ENCODE assay signal across 2 cellular contexts in genomic region chr6:3272911-3273547, GRCh38.
TF ChIP-seq lines count a peak whose summit lies in the region.

No MANE protein-coding gene starts in this region.

TF ChIP-seq in HepG2, 621 proteins besides CTCF, POLR2A, EP300 and RAD21:
- TF ChIP-seq AGO2 (optimal IDR thresholded peaks at IDR 0.05; ENCODE audit: low read depth, low read length) (peak; percentile 98), HNRNPL (IDR thresholded peaks at IDR 0.05; ENCODE audit: low read depth, low read length) (0 out of 2 replicates have a peak, but pooled peaks have one; percentile 19), ZBTB8A (CRISPR knock-in tag; IDR thresholded peaks at IDR 0.05; ENCODE audit: borderline replicate concordance, low read depth) (no peak), RBM22 (optimal IDR thresholded peaks at IDR 0.05; ENCODE audit: low read length) (peak; percentile 83), ZBTB33 (CRISPR knock-in tag; IDR thresholded peaks at IDR 0.05) (0 out of 2 replicates have a peak, but pooled peaks have one; percentile 20), ZBTB38 (CRISPR knock-in tag; IDR thresholded peaks at IDR 0.05) (peak; percentile 59; the same call in 1 of the 2 replicates), KAT2B (IDR thresholded peaks at IDR 0.05; ENCODE audit: borderline replicate concordance, low read depth, low read length) (no peak), HNRNPLL (IDR thresholded peaks at IDR 0.05; ENCODE audit: low read depth, low read length, poor library complexity, severe bottlenecking) (peak; percentile 21), RBM39 (IDR thresholded peaks at IDR 0.05; ENCODE audit: low read depth, low read length, poor library complexity, severe bottlenecking) (peak; percentile 26), ZNF687 (CRISPR knock-in tag; IDR thresholded peaks at IDR 0.05) (peak; percentile 8; the same call in 1 of the 2 replicates), ZNF292 (CRISPR knock-in tag; IDR thresholded peaks at IDR 0.05; ENCODE audit: borderline replicate concordance, low read depth) (no peak), PBX2 (CRISPR knock-in tag; IDR thresholded peaks at IDR 0.05) (no peak)
TF ChIP-seq in HepG2: peak in this region for 8.

TF ChIP-seq in neural cell, 6 proteins besides CTCF, POLR2A, EP300 and RAD21:
- peak; percentile 14 for TF ChIP-seq POLR2AphosphoS5 (IDR thresholded peaks at IDR 0.05)
- no peak for TF ChIP-seq MXI1 (conservative IDR thresholded peaks at IDR 0.05; ENCODE audit: poor library complexity, severe bottlenecking)
- no peak for TF ChIP-seq SMC3 (conservative IDR thresholded peaks at IDR 0.05; ENCODE audit: poor library complexity)
- TF ChIP-seq REST (IDR thresholded peaks at IDR 0.05; ENCODE audit: borderline replicate concordance), result no peak
- TF ChIP-seq EZH2 (IDR thresholded peaks at IDR 0.05; ENCODE audit: borderline replicate concordance, insufficient read depth, low read length, poor library complexity, severe bottlenecking), result no peak
TF ChIP-seq in neural cell: peak in this region for 1.
